ENCODE assay signal across 9 cellular contexts in genomic region chr7:21617916-21618390, GRCh38.
DNase-seq lines count a peak whose midpoint lies in the region; ATAC-seq and TF ChIP-seq lines count a peak whose summit lies in the region.
"Had no signal": no experiment of that assay in that cellular context is flagged by ENCODE, and none has a peak within 500 bp of the region (broad histone marks: within the 10 kb centered on the region; RNA-seq: fewer than 3 reads in every experiment).

No MANE protein-coding gene starts in this region.

- ATAC-seq in PC-3 (peak; percentile 84), GM18511 (IDR thresholded peaks at IDR 0.05; ENCODE audit: unreplicated experiment) (no peak)

- no TSS peak for BruUV-seq in PC-3 (replicated peaks; lab: Mats Ljungman, UMichigan)

- H3K4me1 ChIP-seq in PC-3 (ENCODE audit: insufficient read depth, low read length) (peaks cover 22% of the 10 kb centered on the region), parathyroid adenoma (peaks cover 59% of the 10 kb centered on the region)

- H3K4me2 ChIP-seq in PC-3 (ENCODE audit: low read length), result peak overlapping the region; percentile 65
- peak overlapping the region; percentile 38 for H3K4me2 ChIP-seq in parathyroid adenoma (ENCODE audit: low read length)

- H3K4me3 ChIP-seq in PC-3 (ENCODE audit: low read length) (no peak overlapping the region), fibroblast of pulmonary artery (replicated peaks; ENCODE audit: low read depth, low read length) (peak overlapping the region; percentile 13), parathyroid adenoma (ENCODE audit: low read depth, low read length) (no peak overlapping the region)

- no peaks in the 10 kb centered on the region for H4K20me1 ChIP-seq in PC-3 (ENCODE audit: low read length)

- H3K9me3 ChIP-seq in PC-3 (ENCODE audit: low read length) (no peaks in the 10 kb centered on the region), parathyroid adenoma (ENCODE audit: control insufficient read depth, low read length) (no peaks in the 10 kb centered on the region)

- CTCF ChIA-PET in PC-3 (lab: Charles Lee), result interaction anchor here (1.6 kb wide), 1 partner anchor 150 kb away, joined by 5 read pairs; no protein-coding TSS in a partner anchor

- no peaks in the 10 kb centered on the region for H3K9me2 ChIP-seq in PC-3 (replicated peaks; ENCODE audit: low read length)

- DNase-seq in PC-3 (peak; percentile 88), fibroblast of pulmonary artery (ENCODE audit: low read depth) (peak; percentile 95), cerebellum (ENCODE audit: low spot score) (no peak), putamen (ENCODE audit: low spot score) (no peak), foreskin melanocyte (no peak)
- DNase-seq: WERI-Rb-1 had no signal

- H3K79me2 ChIP-seq in PC-3 (ENCODE audit: low read length) (no peaks in the 10 kb centered on the region), parathyroid adenoma (peaks cover 9% of the 10 kb centered on the region)

- TF ChIP-seq CTCF in C4-2B (conservative IDR thresholded peaks at IDR 0.05) (no peak), PC-3 (conservative IDR thresholded peaks at IDR 0.05; ENCODE audit: low read depth, low read length) (no peak), fibroblast of pulmonary artery (IDR thresholded peaks at IDR 0.05; ENCODE audit: low read length, missing control alignments) (no peak), parathyroid adenoma (IDR thresholded peaks at IDR 0.05) (no peak)

- H3K36me3 ChIP-seq in PC-3 (ENCODE audit: low read depth, low read length), result no peaks in the 10 kb centered on the region
- peaks cover 11% of the 10 kb centered on the region for H3K36me3 ChIP-seq in parathyroid adenoma (ENCODE audit: control insufficient read depth, insufficient read depth, low read length)
- H3K36me3 ChIP-seq: WERI-Rb-1 had no signal

- H3K27ac ChIP-seq in C4-2B, result peak overlapping the region; percentile 31; the same call in 1 of the 2 replicates
- H3K27ac ChIP-seq in PC-3 (ENCODE audit: low read length), result peak overlapping the region; percentile 51
- peak overlapping the region; percentile 100 for H3K27ac ChIP-seq in parathyroid adenoma
- H3K27ac ChIP-seq: WERI-Rb-1 had no signal

- H2AFZ ChIP-seq in PC-3 (ENCODE audit: low read length) (no peak overlapping the region), parathyroid adenoma (no peak overlapping the region)

- intact Hi-C loops in PC-3 (cut with micrococcal nuclease), result loop anchor here (1.0 kb wide), 1 partner anchor 38 kb away; no protein-coding TSS in a partner anchor

- no peak overlapping the region for H3K9ac ChIP-seq in PC-3 (ENCODE audit: low read length)
- H3K9ac ChIP-seq in parathyroid adenoma, result peak overlapping the region; percentile 75

- H3K27me3 ChIP-seq in PC-3 (ENCODE audit: low read length) (no peaks in the 10 kb centered on the region), parathyroid adenoma (ENCODE audit: control insufficient read depth, insufficient read depth, low read length) (no peaks in the 10 kb centered on the region)

- POLR2A ChIA-PET in PC-3 (lab: Charles Lee; ENCODE audit: unreplicated experiment), result no interaction called here

- no peaks in the 10 kb centered on the region for H3F3A ChIP-seq in PC-3 (ENCODE audit: low read length, unreplicated experiment)

Comparison
In these comparisons a context has a peak if more than half of its experiments do, and no peak if none do; other contexts are left out.
1. H3K27ac ChIP-seq: peak in every context shown above with its lines; median percentile 100 in parathyroid adenoma; 51 in PC-3; 31 in C4-2B.
2. DNase-seq: peak in PC-3 (single experiment) and fibroblast of pulmonary artery (single experiment); none in cerebellum (single experiment), putamen (single experiment) and foreskin melanocyte (single experiment).